ENCODE assay signal across 27 cellular contexts in genomic region chrX:119042040-119042439, GRCh38. TPM values are rescaled to one million over a fixed set of nuclear protein-coding genes. Genes with fewer than 3 reads are reported as not detected.
DNase-seq lines count a peak whose midpoint lies in the region; ATAC-seq, FAIRE-seq and TF ChIP-seq lines count a peak whose summit lies in the region.
"Had no signal": no experiment of that assay in that cellular context is flagged by ENCODE, and none has a peak within 500 bp of the region (broad histone marks: within the 10 kb centered on the region; RNA-seq: fewer than 3 reads in every experiment).

No MANE protein-coding gene starts in this region.

- DNase-seq in A549 (ENCODE audit: low read depth in 1 of 2, low spot score in 1 of 2) (no peak), colonic mucosa (no peak)
- no peak for DNase-seq in naive thymus-derived CD4-positive, alpha-beta T cell
- no peak for DNase-seq in activated CD4-positive, CD25-positive, alpha-beta regulatory T cell (lab: John Stamatoyannopoulos, UW)
- DNase-seq: ACHN; CD4-positive, alpha-beta T cell; COR-L47; DMS 273 treated with DMSO at 0.1 percent for 48 hours; Kasumi-1; MG63; NCI-H1417; NCI-H1694 treated with DMSO at 0.1 percent for 48 hours; NCI-H2081 treated with DMSO at 0.1 percent for 48 hours; NCI-H2171 treated with DMSO at 0.1 percent for 48 hours; NCI-H524 treated with DMSO at 0.1 percent for 48 hours; NCI-H82; RPMI8226; SIG-M5; SK-N-SH had no signal

- H3K27me3 Mint-ChIP-seq in naive thymus-derived CD4-positive, alpha-beta T cell, result peaks cover 0 to 7% (median 0%) of the 10 kb centered on the region in 5 donors

- TF ChIP-seq EP300 in A549 (IDR thresholded peaks at IDR 0.05), result no peak

- H3K27me3 ChIP-seq in colonic mucosa, result no peaks in the 10 kb centered on the region
- no peaks in the 10 kb centered on the region for H3K27me3 ChIP-seq in skeletal muscle tissue (ENCODE audit: control insufficient read depth in 3 of 3, insufficient read depth in 3 of 3, low read length in 3 of 3)
- no peaks in the 10 kb centered on the region for H3K27me3 ChIP-seq in naive thymus-derived CD4-positive, alpha-beta T cell (ENCODE audit: control insufficient read depth in 2 of 2, insufficient read depth in 2 of 2, low read length in 2 of 2)
- H3K27me3 ChIP-seq: BLaER1, MG63 had no signal

- no peaks in the 10 kb centered on the region for H3K4me1 Mint-ChIP-seq in naive thymus-derived CD4-positive, alpha-beta T cell

- H3K4me1 ChIP-seq in A549 (peaks cover 18% of the 10 kb centered on the region), HEK293 (ENCODE audit: control insufficient read depth, insufficient read depth, low read length) (no peaks in the 10 kb centered on the region), colonic mucosa (no peaks in the 10 kb centered on the region), skeletal muscle tissue (ENCODE audit: control insufficient read depth in 3 of 3, insufficient read depth in 3 of 3, low read length in 3 of 3) (peaks cover 0 to 7% (median 0%) of the 10 kb centered on the region in 3 donors)
- H3K4me1 ChIP-seq in naive thymus-derived CD4-positive, alpha-beta T cell (ENCODE audit: control insufficient read depth in 2 of 2, insufficient read depth in 2 of 2, low read length in 2 of 2), result no peaks in the 10 kb centered on the region
- H3K4me1 ChIP-seq: BLaER1 had no signal

- CTCF ChIA-PET in A549 (lab: Yijun Ruan, JAX) (interaction anchor here (1.0 to 1.5 kb wide), 2 partner anchors 14 to 37 kb away, joined by 4 read pairs; no protein-coding TSS in a partner anchor), HEK293 (lab: Yijun Ruan, JAX) (no interaction called here)
- CTCF ChIA-PET in naive thymus-derived CD4-positive, alpha-beta T cell (lab: Charles Lee), result no interaction called here

- TF ChIP-seq CTCF in A549 (IDR thresholded peaks at IDR 0.05), result no peak
- no peak for TF ChIP-seq CTCF in HEK293 (tag by site-specific recombination; IDR thresholded peaks at IDR 0.05)
- no peak for TF ChIP-seq CTCF in colonic mucosa (IDR thresholded peaks at IDR 0.05)

- no peak for TF ChIP-seq RAD21 in A549 (conservative IDR thresholded peaks at IDR 0.05 in 1 of 2, IDR thresholded peaks at IDR 0.05 in 1 of 2)

- 0 out of 6 replicates have a peak overlapping the region, but pooled peaks of 1 of the 2 experiments have one; percentile 42 for H3K27ac ChIP-seq in A549
- H3K27ac ChIP-seq in HEK293 (ENCODE audit: extremely low read depth, low read depth, low read length), result no peak overlapping the region
- peak overlapping the region; percentile 27 for H3K27ac ChIP-seq in colonic mucosa
- peak overlapping the region; percentile 40 for H3K27ac ChIP-seq in skeletal muscle tissue (ENCODE audit: low read depth, low read length)
- H3K27ac ChIP-seq in naive thymus-derived CD4-positive, alpha-beta T cell (ENCODE audit: low read depth, low read length), result no peak overlapping the region
- H3K27ac ChIP-seq: BLaER1 had no signal

- peak; percentile 13 for FAIRE-seq in A549 (lab: Jason Lieb, UNC)
- FAIRE-seq: G401.6, GM12892, H1 had no signal

- intact Hi-C loops in colonic mucosa (cut with DNase I), result no loop called here
- intact Hi-C loops in naive thymus-derived CD4-positive, alpha-beta T cell (cut with micrococcal nuclease), result no loop called here

- H3K9me3 ChIP-seq in A549 (no peaks in the 10 kb centered on the region), HEK293 (ENCODE audit: control insufficient read depth, insufficient read depth, low read depth, low read length) (no peaks in the 10 kb centered on the region), colonic mucosa (no peaks in the 10 kb centered on the region), skeletal muscle tissue (ENCODE audit: control insufficient read depth in 3 of 3, low read length in 3 of 3) (no peaks in the 10 kb centered on the region)
- H3K9me3 ChIP-seq in naive thymus-derived CD4-positive, alpha-beta T cell (ENCODE audit: control insufficient read depth in 2 of 3, low read length in 3 of 3), result no peaks in the 10 kb centered on the region
- H3K9me3 ChIP-seq: BLaER1, MG63, SK-N-SH had no signal

- no peak for TF ChIP-seq POLR2A in A549 (IDR thresholded peaks at IDR 0.05; ENCODE audit: low read length)

- ATAC-seq in A549, result no peak
- no peak for ATAC-seq in HG03460 (IDR thresholded peaks at IDR 0.05; ENCODE audit: unreplicated experiment)
- no peak for ATAC-seq in naive thymus-derived CD4-positive, alpha-beta T cell

- POLR2A ChIA-PET in A549 (lab: Yijun Ruan, JAX) (no interaction called here), HEK293 (lab: Yijun Ruan, JAX) (no interaction called here)
- POLR2A ChIA-PET in naive thymus-derived CD4-positive, alpha-beta T cell (lab: Charles Lee), result no interaction called here

- no peak overlapping the region for H3K4me3 ChIP-seq in A549
- H3K4me3 ChIP-seq in HEK293 (ENCODE audit: low read depth, low read length), result no peak overlapping the region
- H3K4me3 ChIP-seq in colonic mucosa, result no peak overlapping the region
- no peak overlapping the region for H3K4me3 ChIP-seq in skeletal muscle tissue (ENCODE audit: low read length in 3 of 3)
- no peak overlapping the region for H3K4me3 ChIP-seq in naive thymus-derived CD4-positive, alpha-beta T cell (ENCODE audit: low read length)
- H3K4me3 ChIP-seq: BLaER1, MG63 had no signal

- no peak overlapping the region for H3K27ac Mint-ChIP-seq in naive thymus-derived CD4-positive, alpha-beta T cell
- H3K27ac Mint-ChIP-seq: CD4-positive, alpha-beta T cell had no signal

- H3K9me3 Mint-ChIP-seq in naive thymus-derived CD4-positive, alpha-beta T cell, result no peaks in the 10 kb centered on the region
- H3K9me3 Mint-ChIP-seq: CD4-positive, alpha-beta T cell had no signal

- no peak overlapping the region for H3K9ac ChIP-seq in colonic mucosa (ENCODE audit: low read depth in 2 of 2, low read length in 2 of 2)
- H3K9ac ChIP-seq in skeletal muscle tissue (ENCODE audit: low read depth in 1 of 3, low read length in 3 of 3), result no peak overlapping the region
- H3K9ac ChIP-seq: BLaER1, SK-N-SH had no signal

- H3K36me3 ChIP-seq in HEK293 (ENCODE audit: control insufficient read depth in 2 of 2, insufficient read depth in 1 of 2, low read length in 2 of 2) (no peaks in the 10 kb centered on the region), colonic mucosa (no peaks in the 10 kb centered on the region), skeletal muscle tissue (ENCODE audit: control insufficient read depth in 3 of 3, insufficient read depth in 3 of 3, low read length in 3 of 3) (no peaks in the 10 kb centered on the region)
- no peaks in the 10 kb centered on the region for H3K36me3 ChIP-seq in naive thymus-derived CD4-positive, alpha-beta T cell (ENCODE audit: control insufficient read depth in 2 of 3, insufficient read depth in 3 of 3, low read length in 3 of 3)
- H3K36me3 ChIP-seq: BLaER1, MG63 had no signal

- H3K4me2 ChIP-seq in A549, result peak overlapping the region; percentile 68; the same call in 1 of the 3 replicates
- H3K4me2 ChIP-seq: BLaER1 had no signal

- WGBS in A549 (ENCODE audit: missing lambda C conversion rate), result 83% methylated on average over 3 of the region's 3 CpGs

- H3K36me3 Mint-ChIP-seq in naive thymus-derived CD4-positive, alpha-beta T cell, result no peaks in the 10 kb centered on the region

- no peak overlapping the region for H3K4me3 Mint-ChIP-seq in naive thymus-derived CD4-positive, alpha-beta T cell
- H3K4me3 Mint-ChIP-seq: CD4-positive, alpha-beta T cell had no signal

TF ChIP-seq in A549, 52 proteins besides CTCF, POLR2A, EP300 and RAD21:
- no peak for TF ChIP-seq NR3C1 (IDR thresholded peaks at IDR 0.05)
- no peak for TF ChIP-seq EHMT2 (IDR thresholded peaks at IDR 0.05; ENCODE audit: low read depth)

TF ChIP-seq in HEK293, 187 proteins besides CTCF, POLR2A, EP300 and RAD21:
- TF ChIP-seq, protein P1, sequence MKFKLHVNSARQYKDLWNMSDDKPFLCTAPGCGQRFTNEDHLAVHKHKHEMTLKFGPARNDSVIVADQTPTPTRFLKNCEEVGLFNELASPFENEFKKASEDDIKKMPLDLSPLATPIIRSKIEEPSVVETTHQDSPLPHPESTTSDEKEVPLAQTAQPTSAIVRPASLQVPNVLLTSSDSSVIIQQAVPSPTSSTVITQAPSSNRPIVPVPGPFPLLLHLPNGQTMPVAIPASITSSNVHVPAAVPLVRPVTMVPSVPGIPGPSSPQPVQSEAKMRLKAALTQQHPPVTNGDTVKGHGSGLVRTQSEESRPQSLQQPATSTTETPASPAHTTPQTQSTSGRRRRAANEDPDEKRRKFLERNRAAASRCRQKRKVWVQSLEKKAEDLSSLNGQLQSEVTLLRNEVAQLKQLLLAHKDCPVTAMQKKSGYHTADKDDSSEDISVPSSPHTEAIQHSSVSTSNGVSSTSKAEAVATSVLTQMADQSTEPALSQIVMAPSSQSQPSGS (tag by site-specific recombination; IDR thresholded peaks at IDR 0.05; ENCODE audit: low read depth), result peak; percentile 69
- TF ChIP-seq GLI2 (tag by site-specific recombination; IDR thresholded peaks at IDR 0.05; ENCODE audit: borderline replicate concordance, low read depth), result no peak

RNA-seq across cellular contexts. Expression of gene CT47C1, which starts 30.8 kb away (rescaled TPM):
- polyA plus RNA-seq in A549 (2011; rRNA removed) (not detected in 2 replicates), A549 (2017; fragmentation: RNase III; extraction: RNeasy Plus Mini Kit Qiagen cat#74134 plus additional on column Dnase treatment) (not detected in 3 replicates)
- polyA plus RNA-seq in A549 (2012; cell fraction: cytosol; rRNA removed), result not detected in 2 replicates
- polyA plus RNA-seq in A549 (2012; cell fraction: nucleus; rRNA removed), result not detected in 2 replicates
- polyA minus RNA-seq in A549 (2011; rRNA and poly(A)+ RNA removed), result not detected in 2 replicates
- total RNA-seq in colonic mucosa (not detected), skeletal muscle tissue (not detected)
- total RNA-seq in naive thymus-derived CD4-positive, alpha-beta T cell, result not detected
- not detected for polyA plus RNA-seq in naive thymus-derived CD4-positive, alpha-beta T cell
- total RNA-seq: CD4-positive, alpha-beta T cell; Daoy; H1 had no signal
- polyA plus RNA-seq: H1, SK-N-SH had no signal

Comparison
In these comparisons a context has a peak if more than half of its experiments do, and no peak if none do; other contexts are left out.
1. H3K27ac ChIP-seq: peak in colonic mucosa (single experiment) and skeletal muscle tissue (single experiment); none in HEK293 (single experiment) and naive thymus-derived CD4-positive, alpha-beta T cell (single experiment).